22 cellular contexts compared by ENCODE assay signal in genomic region chr2:62998949-62999348, GRCh38. TPM values are rescaled to one million over a fixed set of nuclear protein-coding genes. Genes with fewer than 3 reads are reported as not detected.
DNase-seq lines count a peak whose midpoint lies in the region; ATAC-seq and TF ChIP-seq lines count a peak whose summit lies in the region.
"Had no signal": no experiment of that assay in that cellular context is flagged by ENCODE, and none has a peak within 500 bp of the region (broad histone marks: within the 10 kb centered on the region; RNA-seq: fewer than 3 reads in every experiment).

No MANE protein-coding gene starts in this region.

- H3K27ac ChIP-seq in mammary epithelial cell (ENCODE audit: insufficient read depth, low read depth, low read length) = peak overlapping the region; percentile 74
- no peak overlapping the region for H3K27ac ChIP-seq in sigmoid colon
- H3K27ac ChIP-seq: parathyroid adenoma had no signal

- intact Hi-C loops in mammary epithelial cell (cut with micrococcal nuclease) (no loop called here), sigmoid colon (cut with DNase I) (loop anchor here (10.0 kb wide), 1 partner anchor 214 kb away; no protein-coding TSS in a partner anchor)

- no peaks in the 10 kb centered on the region for H4K20me1 ChIP-seq in mammary epithelial cell (ENCODE audit: insufficient read depth, low read length)

- H3K4me1 ChIP-seq in mammary epithelial cell (ENCODE audit: insufficient read depth, low read length) = peaks cover 20% of the 10 kb centered on the region
- H3K4me1 ChIP-seq in sigmoid colon = peaks cover 0 to 17% (median 12%) of the 10 kb centered on the region in 4 donors
- H3K4me1 ChIP-seq: parathyroid adenoma had no signal

- no peaks in the 10 kb centered on the region for H3K9me3 ChIP-seq in mammary epithelial cell (replicated peaks; ENCODE audit: insufficient read depth, low read length)
- H3K9me3 ChIP-seq in sigmoid colon = no peaks in the 10 kb centered on the region
- H3K9me3 ChIP-seq: gastroesophageal sphincter had no signal

- DNase-seq in EL (peak; percentile 54), NCI-H226 (peak; percentile 60), mammary epithelial cell (peak; percentile 65), iris pigment epithelial cell (ENCODE audit: low read depth) (peak; percentile 73), sigmoid colon (no peak), SHP77 treated with DMSO at 0.1 percent for 48 hours (lab: John Stamatoyannopoulos, UW) (no peak), NCI-H1092 treated with DMSO at 0.1 percent for 48 hours (lab: John Stamatoyannopoulos, UW) (no peak)
- DNase-seq: activated naive CD8-positive, alpha-beta T cell treated with anti-CD3 and anti-CD28 coated beads for 36 hours; hypothalamus; NCI-H1694 treated with DMSO at 0.1 percent for 48 hours; NCI-H69; right cardiac atrium; RPMI8226; stimulated activated naive CD8-positive, alpha-beta T cell treated with anti-CD3 and anti-CD28 coated beads, Interleukin-15, Interleukin-2, amounts not matched to agents 100 U/mL and 50 U/mL, for 24 hours had no signal

- WGBS in mammary epithelial cell (ENCODE audit: low coverage, missing lambda C conversion rate) = 8% methylated on average over 1 of the region's 1 CpG
- 93 to 94% methylated on average over 1 of the region's 1 CpG for WGBS in sigmoid colon, 2 donors

- H3K9ac ChIP-seq in mammary epithelial cell (ENCODE audit: insufficient read depth, low read length) = no peak overlapping the region
- H3K9ac ChIP-seq: parathyroid adenoma had no signal

- in situ Hi-C loops in mammary epithelial cell (cut with MboI; ENCODE audit: low sequenced_read_pairs in 2 of 2) = no loop called here

- peak overlapping the region; percentile 37 for H3K4me2 ChIP-seq in mammary epithelial cell (ENCODE audit: insufficient read depth, low read depth, low read length)

- no TSS peak for BruUV-seq in mammary epithelial cell (replicated peaks; lab: Mats Ljungman, UMichigan)

- peaks cover 13% of the 10 kb centered on the region for H3K36me3 ChIP-seq in mammary epithelial cell (ENCODE audit: insufficient read depth, low read length)
- H3K36me3 ChIP-seq in sigmoid colon = peaks cover 0 to 34% (median 9%) of the 10 kb centered on the region in 4 donors

- no peak for TF ChIP-seq POLR2A in sigmoid colon (IDR thresholded peaks at IDR 0.05)

- no peaks in the 10 kb centered on the region for H3K79me2 ChIP-seq in mammary epithelial cell (ENCODE audit: insufficient read depth, low read length)
- H3K79me2 ChIP-seq: parathyroid adenoma had no signal

- dilution Hi-C loops in mammary epithelial cell (cut with HindIII; ENCODE audit: low sequenced_read_pairs) = no loop called here

- no peaks in the 10 kb centered on the region for H3K27me3 ChIP-seq in mammary epithelial cell (ENCODE audit: insufficient read depth, low read length)
- H3K27me3 ChIP-seq in sigmoid colon = no peaks in the 10 kb centered on the region
- H3K27me3 ChIP-seq: gastroesophageal sphincter had no signal

- H3K4me3 ChIP-seq in mammary epithelial cell (replicated peaks in 1 of 3; ENCODE audit: insufficient read depth in 1 of 3, low read depth in 2 of 3, low read length in 3 of 3) (no peak overlapping the region), sigmoid colon (no peak overlapping the region)
- H3K4me3 ChIP-seq: gastroesophageal sphincter had no signal

- TF ChIP-seq EP300 in sigmoid colon (IDR thresholded peaks at IDR 0.05) = no peak

- CTCF ChIA-PET in mammary epithelial cell (lab: Charles Lee; ENCODE audit: low non-redundant PET) = no interaction called here

- TF ChIP-seq CTCF in mammary epithelial cell (conservative IDR thresholded peaks at IDR 0.05 in 1 of 2, IDR thresholded peaks at IDR 0.05 in 1 of 2; ENCODE audit: extremely low read depth in 1 of 2, insufficient read depth in 1 of 2, low read depth in 1 of 2, low read length in 2 of 2) (no peak), sigmoid colon (IDR thresholded peaks at IDR 0.05) (no peak)

- ATAC-seq in GM21529 (IDR thresholded peaks at IDR 0.05; ENCODE audit: unreplicated experiment) = no peak
- ATAC-seq: activated T-helper 17 cell treated with anti-CD3 and anti-CD28 coated beads, Interleukin-2, amount 50 U/mL, for 72 hours; gastroesophageal sphincter; right cardiac atrium; stimulated activated naive CD8-positive, alpha-beta T cell treated with anti-CD3 and anti-CD28 coated beads, Interleukin-15, Interleukin-2, amounts not matched to agents 100 U/mL and 50 U/mL, for 24 hours; WTC11 had no signal

- no peak overlapping the region for H2AFZ ChIP-seq in mammary epithelial cell (ENCODE audit: low read depth, low read length)
- H2AFZ ChIP-seq: parathyroid adenoma had no signal

RNA-seq across cellular contexts. Expression of gene OTX1, which starts 51.7 kb away (rescaled TPM):
- total RNA-seq in mammary epithelial cell (1 to 10 TPM; 1.0 to 2.9 TPM), sigmoid colon (under 1 TPM in 1 of 4 donors, not detected in 3; 0.54 TPM)
- polyA plus RNA-seq in mammary epithelial cell (0.34 TPM), sigmoid colon (not detected)
- polyA minus RNA-seq in mammary epithelial cell = 1.8 TPM
- total RNA-seq: activated naive CD8-positive, alpha-beta T cell treated with anti-CD3 and anti-CD28 coated beads for 36 hours; activated T-helper 17 cell treated with anti-CD3 and anti-CD28 coated beads, Interleukin-2, amount 50 U/mL, for 72 hours; cerebellum; epithelial cell of proximal tubule; mononuclear cell; right cardiac atrium had no signal
- polyA plus RNA-seq: right cardiac atrium had no signal

Comparison
In these comparisons a context has a peak if more than half of its experiments do, and no peak if none do; other contexts are left out.
1. DNase-seq: peak in EL (single experiment), NCI-H226 (single experiment), mammary epithelial cell (single experiment) and iris pigment epithelial cell (single experiment); none in sigmoid colon (single experiment), SHP77 treated with DMSO at 0.1 percent for 48 hours (single experiment) and NCI-H1092 treated with DMSO at 0.1 percent for 48 hours (single experiment).